1 cellular context compared by ENCODE assay signal in genomic region chr14:60655114-60655897, GRCh38.
TF ChIP-seq lines count a peak whose summit lies in the region.

No MANE protein-coding gene starts in this region.

TF ChIP-seq in IMR-90, 13 proteins besides CTCF, POLR2A, EP300 and RAD21:
- TF ChIP-seq, protein P1, sequence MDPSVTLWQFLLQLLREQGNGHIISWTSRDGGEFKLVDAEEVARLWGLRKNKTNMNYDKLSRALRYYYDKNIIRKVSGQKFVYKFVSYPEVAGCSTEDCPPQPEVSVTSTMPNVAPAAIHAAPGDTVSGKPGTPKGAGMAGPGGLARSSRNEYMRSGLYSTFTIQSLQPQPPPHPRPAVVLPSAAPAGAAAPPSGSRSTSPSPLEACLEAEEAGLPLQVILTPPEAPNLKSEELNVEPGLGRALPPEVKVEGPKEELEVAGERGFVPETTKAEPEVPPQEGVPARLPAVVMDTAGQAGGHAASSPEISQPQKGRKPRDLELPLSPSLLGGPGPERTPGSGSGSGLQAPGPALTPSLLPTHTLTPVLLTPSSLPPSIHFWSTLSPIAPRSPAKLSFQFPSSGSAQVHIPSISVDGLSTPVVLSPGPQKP (IDR thresholded peaks at IDR 0.05; ENCODE audit: borderline replicate concordance, low read depth, low read length), result no peak
- TF ChIP-seq USF2 (IDR thresholded peaks at IDR 0.05; ENCODE audit: low read depth, low read length), result no peak
